Comparison of ENCODE assay signal across 12 cellular contexts in the genomic region with DNA sequence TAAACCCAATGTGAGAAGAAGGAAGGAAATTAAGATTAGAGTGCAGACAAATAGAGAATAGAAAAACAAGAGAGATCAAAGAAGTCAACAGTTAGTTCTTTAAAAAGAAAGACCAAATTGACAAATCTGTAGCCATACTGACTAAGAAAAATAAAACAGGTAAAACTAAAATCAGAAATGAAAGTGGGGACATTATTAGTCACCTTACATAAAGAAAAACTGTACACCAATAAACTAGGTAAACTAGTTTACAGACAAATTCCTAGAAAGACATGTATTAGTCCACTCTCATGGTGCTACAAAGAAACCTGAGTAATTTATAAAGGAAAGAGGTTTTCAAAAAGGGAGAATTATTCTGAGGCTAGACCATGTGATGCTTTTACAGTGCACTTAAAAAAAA. TPM values are rescaled to one million over a fixed set of nuclear protein-coding genes. Genes with fewer than 3 reads are reported as not detected.
DNase-seq lines count a peak whose midpoint lies in the region; ATAC-seq and TF ChIP-seq lines count a peak whose summit lies in the region.
"Had no signal": no experiment of that assay in that cellular context is flagged by ENCODE, and none has a peak within 500 bp of the region (broad histone marks: within the 10 kb centered on the region; RNA-seq: fewer than 3 reads in every experiment).

No MANE protein-coding gene starts in this region.

- CTCF ChIA-PET in mammary epithelial cell (lab: Charles Lee; ENCODE audit: low non-redundant PET) (no interaction called here), RWPE1 (lab: Yijun Ruan, JAX) (interaction anchor here (0.6 kb wide), 1 partner anchor 806 kb away, joined by 3 read pairs; no protein-coding TSS in a partner anchor)

- DNase-seq in GM20000 (ENCODE audit: low spot score) (peak; percentile 5), mammary epithelial cell (no peak), RWPE1 (ENCODE audit: low spot score) (no peak), dermis blood vessel endothelial cell (no peak)
- no peak for DNase-seq in activated T-helper 1 cell treated with anti-CD3 and anti-CD28 coated beads, Interleukin-12 subunit alpha, Interleukin-12 subunit beta, Interleukin-2, Interleukin-4 antibody, amounts not matched to agents 30 ng/mL and 10 ng/mL and 1 ng/mL, durations not matched to agents 14 hours and 24 hours and 36 hours (ENCODE audit: low spot score)
- DNase-seq in stimulated activated CD4-positive, alpha-beta T cell treated with anti-CD3 and anti-CD28 coated beads, Interleukin-2, amount 100 ng/mL, for 24 hours = no peak
- DNase-seq: activated CD8-positive, alpha-beta memory T cell treated with anti-CD3 and anti-CD28 coated beads, Interleukin-2, amount 50 U/mL, for 48 hours; stimulated activated CD4-positive, alpha-beta T cell treated with anti-CD3 and anti-CD28 coated beads, Interleukin-2, amount 100 ng/mL, for 48 hours had no signal

- ATAC-seq in GM18858 (IDR thresholded peaks at IDR 0.05; ENCODE audit: unreplicated experiment) (peak; percentile 91), HG02981 (IDR thresholded peaks at IDR 0.05; ENCODE audit: unreplicated experiment) (peak; percentile 84)

- H3K4me3 Mint-ChIP-seq in activated T-helper 1 cell treated with anti-CD3 and anti-CD28 coated beads, Interleukin-12 subunit alpha, Interleukin-12 subunit beta, Interleukin-2, Interleukin-4 antibody, amounts not matched to agents 30 ng/mL and 10 ng/mL and 1 ng/mL, durations not matched to agents 14 hours and 24 hours and 36 hours = no peak overlapping the region

- peaks cover 31% of the 10 kb centered on the region for H3K36me3 ChIP-seq in mammary epithelial cell (ENCODE audit: insufficient read depth, low read length)

- no TSS peak for BruUV-seq in mammary epithelial cell (replicated peaks; lab: Mats Ljungman, UMichigan)

- H3K27me3 Mint-ChIP-seq in activated T-helper 1 cell treated with anti-CD3 and anti-CD28 coated beads, Interleukin-12 subunit alpha, Interleukin-12 subunit beta, Interleukin-2, Interleukin-4 antibody, amounts not matched to agents 30 ng/mL and 10 ng/mL and 1 ng/mL, durations not matched to agents 14 hours and 24 hours and 36 hours (ENCODE audit: insufficient read depth) = no peaks in the 10 kb centered on the region
- H3K27me3 Mint-ChIP-seq: progenitor cell of endocrine pancreas had no signal

- dilution Hi-C loops in mammary epithelial cell (cut with HindIII; ENCODE audit: low sequenced_read_pairs) = no loop called here

- no peaks in the 10 kb centered on the region for H3K4me1 ChIP-seq in mammary epithelial cell (ENCODE audit: insufficient read depth, low read length)

- H3K27ac Mint-ChIP-seq in activated T-helper 1 cell treated with anti-CD3 and anti-CD28 coated beads, Interleukin-12 subunit alpha, Interleukin-12 subunit beta, Interleukin-2, Interleukin-4 antibody, amounts not matched to agents 30 ng/mL and 10 ng/mL and 1 ng/mL, durations not matched to agents 14 hours and 24 hours and 36 hours = peak overlapping the region; percentile 29
- H3K27ac Mint-ChIP-seq: progenitor cell of endocrine pancreas had no signal

- H3K27me3 ChIP-seq in mammary epithelial cell (ENCODE audit: insufficient read depth, low read length) = no peaks in the 10 kb centered on the region

- no peaks in the 10 kb centered on the region for H3K9me3 Mint-ChIP-seq in activated T-helper 1 cell treated with anti-CD3 and anti-CD28 coated beads, Interleukin-12 subunit alpha, Interleukin-12 subunit beta, Interleukin-2, Interleukin-4 antibody, amounts not matched to agents 30 ng/mL and 10 ng/mL and 1 ng/mL, durations not matched to agents 14 hours and 24 hours and 36 hours

- no peak overlapping the region for H3K4me3 ChIP-seq in mammary epithelial cell (replicated peaks in 1 of 3; ENCODE audit: insufficient read depth in 1 of 3, low read depth in 2 of 3, low read length in 3 of 3)

- no peaks in the 10 kb centered on the region for H3K79me2 ChIP-seq in mammary epithelial cell (ENCODE audit: insufficient read depth, low read length)

- no peaks in the 10 kb centered on the region for H4K20me1 ChIP-seq in mammary epithelial cell (ENCODE audit: insufficient read depth, low read length)

- peaks cover 65% of the 10 kb centered on the region for H3K36me3 Mint-ChIP-seq in activated T-helper 1 cell treated with anti-CD3 and anti-CD28 coated beads, Interleukin-12 subunit alpha, Interleukin-12 subunit beta, Interleukin-2, Interleukin-4 antibody, amounts not matched to agents 30 ng/mL and 10 ng/mL and 1 ng/mL, durations not matched to agents 14 hours and 24 hours and 36 hours (ENCODE audit: low read depth)

- POLR2A ChIA-PET in RWPE1 (lab: Yijun Ruan, JAX; ENCODE audit: low non-redundant PET) = no interaction called here

- TF ChIP-seq CTCF in GM20000 (IDR thresholded peaks at IDR 0.05; ENCODE audit: extremely low read depth, missing control alignments) (no peak), mammary epithelial cell (conservative IDR thresholded peaks at IDR 0.05 in 1 of 2, IDR thresholded peaks at IDR 0.05 in 1 of 2; ENCODE audit: extremely low read depth in 1 of 2, insufficient read depth in 1 of 2, low read depth in 1 of 2, low read length in 2 of 2) (no peak), RWPE1 (conservative IDR thresholded peaks at IDR 0.05; ENCODE audit: low read depth) (no peak)

- H3K27ac ChIP-seq in mammary epithelial cell (ENCODE audit: insufficient read depth, low read depth, low read length) (no peak overlapping the region), RWPE1 (no peak overlapping the region)

- in situ Hi-C loops in mammary epithelial cell (cut with MboI; ENCODE audit: low sequenced_read_pairs in 2 of 2) = no loop called here

- no peaks in the 10 kb centered on the region for H3K9me3 ChIP-seq in mammary epithelial cell (replicated peaks; ENCODE audit: insufficient read depth, low read length)

- H3K4me2 ChIP-seq in mammary epithelial cell (ENCODE audit: insufficient read depth, low read depth, low read length) = no peak overlapping the region

- no peak overlapping the region for H2AFZ ChIP-seq in mammary epithelial cell (ENCODE audit: low read depth, low read length)

- intact Hi-C loops in activated T-helper 1 cell treated with anti-CD3 and anti-CD28 coated beads, Interleukin-12 subunit alpha, Interleukin-12 subunit beta, Interleukin-2, Interleukin-4 antibody, amounts not matched to agents 30 ng/mL and 10 ng/mL and 1 ng/mL, durations not matched to agents 14 hours and 24 hours and 36 hours (cut with micrococcal nuclease) = loop anchor here (1.0 kb wide), 5 partner anchors 23 to 251 kb away; a partner anchor contains a TSS
- intact Hi-C loops in mammary epithelial cell (cut with micrococcal nuclease) = no loop called here

- no peak overlapping the region for H3K9ac ChIP-seq in mammary epithelial cell (ENCODE audit: insufficient read depth, low read length)

- H3K4me1 Mint-ChIP-seq in activated T-helper 1 cell treated with anti-CD3 and anti-CD28 coated beads, Interleukin-12 subunit alpha, Interleukin-12 subunit beta, Interleukin-2, Interleukin-4 antibody, amounts not matched to agents 30 ng/mL and 10 ng/mL and 1 ng/mL, durations not matched to agents 14 hours and 24 hours and 36 hours (ENCODE audit: low read depth) = peaks cover 21% of the 10 kb centered on the region

RNA-seq across cellular contexts. Expression of a gene that starts 22.3 kb away (rescaled TPM):
- total RNA-seq in activated T-helper 1 cell treated with anti-CD3 and anti-CD28 coated beads, Interleukin-12 subunit alpha, Interleukin-12 subunit beta, Interleukin-2, Interleukin-4 antibody, amounts not matched to agents 30 ng/mL and 10 ng/mL and 1 ng/mL, durations not matched to agents 14 hours and 24 hours and 36 hours = 15.1 and 16.1 TPM in 2 replicates
- 10 to 100 TPM; 36.5 to 48.3 TPM for total RNA-seq in mammary epithelial cell
- 18.2 TPM for polyA plus RNA-seq in mammary epithelial cell
- 14.2 TPM for polyA minus RNA-seq in mammary epithelial cell
- 26.0 and 30.5 TPM in 2 replicates for total RNA-seq in dermis blood vessel endothelial cell

RNA-seq across cellular contexts. Expression of a gene that starts 22.7 kb away (rescaled TPM):
- 13.9 and 25.8 TPM in 2 replicates for total RNA-seq in activated T-helper 1 cell treated with anti-CD3 and anti-CD28 coated beads, Interleukin-12 subunit alpha, Interleukin-12 subunit beta, Interleukin-2, Interleukin-4 antibody, amounts not matched to agents 30 ng/mL and 10 ng/mL and 1 ng/mL, durations not matched to agents 14 hours and 24 hours and 36 hours
- total RNA-seq in mammary epithelial cell = 10 to 100 TPM; 26.5 to 35.6 TPM
- polyA plus RNA-seq in mammary epithelial cell = 20.8 TPM
- 18.2 TPM for polyA minus RNA-seq in mammary epithelial cell
- 18.0 and 26.8 TPM in 2 replicates for total RNA-seq in dermis blood vessel endothelial cell

RNA-seq across cellular contexts. Expression of a gene that starts 37.0 kb away (rescaled TPM):
- total RNA-seq in activated T-helper 1 cell treated with anti-CD3 and anti-CD28 coated beads, Interleukin-12 subunit alpha, Interleukin-12 subunit beta, Interleukin-2, Interleukin-4 antibody, amounts not matched to agents 30 ng/mL and 10 ng/mL and 1 ng/mL, durations not matched to agents 14 hours and 24 hours and 36 hours = not detected in 2 replicates
- total RNA-seq in mammary epithelial cell = under 1 TPM in 1 of 2 donors, not detected in 1; 0.17 TPM
- not detected for polyA plus RNA-seq in mammary epithelial cell
- not detected for polyA minus RNA-seq in mammary epithelial cell
- not detected in 2 replicates for total RNA-seq in dermis blood vessel endothelial cell
- total RNA-seq: T-helper 1 cell treated with Interleukin-12 subunit alpha and Interleukin-12 subunit beta and Interleukin-4 antibody, amounts not matched to agents 30 ng/mL and 1 ng/mL, for 36 hours had no signal
